Comparison of ENCODE assay signal across 9 cellular contexts in genomic region chr3:50268703-50269451, GRCh38. TPM values are rescaled to one million over a fixed set of nuclear protein-coding genes. Genes with fewer than 3 reads are reported as not detected.
A peak's percentile ranks its signal among the peaks of the same experiment; 100 is the strongest.
DNase-seq lines count a peak whose midpoint lies in the region; ATAC-seq and TF ChIP-seq lines count a peak whose summit lies in the region.
"Had no signal": no experiment of that assay in that cellular context is flagged by ENCODE, and none has a peak within 500 bp of the region (broad histone marks: within the 10 kb centered on the region; RNA-seq: fewer than 3 reads in every experiment).

SEMA3B (plus strand) TSS chr3:50269147; CDS start chr3:50269241, 94 bp downstream.

- no peak for TF ChIP-seq POLR2A in heart left ventricle (IDR thresholded peaks at IDR 0.05)

- peak within 1 kb of the TSS; percentile 90 for H3K27ac Mint-ChIP-seq in Calu3 (ENCODE audit: unreplicated experiment)
- H3K27ac Mint-ChIP-seq in naive thymus-derived CD4-positive, alpha-beta T cell, result peak within 1 kb of the TSS in 1 of 9 donors; percentile 23

- H3K36me3 Mint-ChIP-seq in Calu3 (ENCODE audit: insufficient read depth, unreplicated experiment), result peaks cover 40% of the 10 kb centered on the region
- no peaks in the 10 kb centered on the region for H3K36me3 Mint-ChIP-seq in naive thymus-derived CD4-positive, alpha-beta T cell

- no peaks in the 10 kb centered on the region for H3K27me3 Mint-ChIP-seq in Calu3 (ENCODE audit: unreplicated experiment)
- peaks cover 4 to 38% (median 6%) of the 10 kb centered on the region in 5 donors for H3K27me3 Mint-ChIP-seq in naive thymus-derived CD4-positive, alpha-beta T cell

- intact Hi-C loops in Calu3 (cut with micrococcal nuclease; ENCODE audit: unreplicated experiment), result no loop called here
- intact Hi-C loops in heart left ventricle (cut with DNase I), result loop anchor here in 2 of 10 donors (2.0 to 5.0 kb wide), 2 partner anchors 38 to 147 kb away; no protein-coding TSS in a partner anchor
- intact Hi-C loops in naive thymus-derived CD4-positive, alpha-beta T cell (cut with micrococcal nuclease), result no loop called here

- H3K36me3 ChIP-seq in heart left ventricle (no peaks in the 10 kb centered on the region), rectal smooth muscle tissue (ENCODE audit: control insufficient read depth, insufficient read depth, low read length) (no peaks in the 10 kb centered on the region)
- H3K36me3 ChIP-seq in naive thymus-derived CD4-positive, alpha-beta T cell (ENCODE audit: control insufficient read depth in 2 of 3, insufficient read depth in 3 of 3, low read length in 3 of 3), result no peaks in the 10 kb centered on the region

- CTCF ChIA-PET in Calu3 (lab: Charles Lee), result interaction anchor here (0.6 to 2.2 kb wide), 10 partner anchors 9 to 77 kb away, joined by 3 to 8 read pairs (median 4); partner anchors contain the start of gene GNAI2
- CTCF ChIA-PET in naive thymus-derived CD4-positive, alpha-beta T cell (lab: Charles Lee), result no interaction called here

- no peaks in the 10 kb centered on the region for H3K9me3 Mint-ChIP-seq in Calu3 (ENCODE audit: low read depth, unreplicated experiment)
- no peaks in the 10 kb centered on the region for H3K9me3 Mint-ChIP-seq in naive thymus-derived CD4-positive, alpha-beta T cell
- H3K9me3 Mint-ChIP-seq: central memory CD8-positive, alpha-beta T cell had no signal

- peaks cover 0 to 18% (median 0%) of the 10 kb centered on the region in 9 donors for H3K27me3 ChIP-seq in heart left ventricle
- peaks cover 4% of the 10 kb centered on the region for H3K27me3 ChIP-seq in rectal smooth muscle tissue (ENCODE audit: control insufficient read depth, insufficient read depth, low read length)
- peaks cover 4% of the 10 kb centered on the region in 2 donors for H3K27me3 ChIP-seq in naive thymus-derived CD4-positive, alpha-beta T cell (ENCODE audit: control insufficient read depth in 2 of 2, insufficient read depth in 2 of 2, low read length in 2 of 2)

- H3K4me1 ChIP-seq in heart left ventricle (peaks cover 0 to 71% (median 55%) of the 10 kb centered on the region in 12 donors), rectal smooth muscle tissue (ENCODE audit: control insufficient read depth, insufficient read depth, low read length) (peaks cover 47% of the 10 kb centered on the region)
- H3K4me1 ChIP-seq in naive thymus-derived CD4-positive, alpha-beta T cell (ENCODE audit: control insufficient read depth in 2 of 2, insufficient read depth in 2 of 2, low read length in 2 of 2), result peaks cover 5 to 7% of the 10 kb centered on the region in 2 donors

- BruUV-seq in Calu3 (replicated peaks; lab: Mats Ljungman, UMichigan), result no TSS peak

- H3K4me3 Mint-ChIP-seq in Calu3 (ENCODE audit: low read depth, unreplicated experiment), result peak within 1 kb of the TSS; percentile 63
- no peak within 1 kb of the TSS for H3K4me3 Mint-ChIP-seq in naive thymus-derived CD4-positive, alpha-beta T cell
- H3K4me3 Mint-ChIP-seq: central memory CD8-positive, alpha-beta T cell had no signal

- 36 to 42% (median 39%) methylated on average over 6 to 21 of the region's 21 CpGs for WGBS in heart left ventricle, 4 donors

- H3K9me3 ChIP-seq in heart left ventricle, result no peaks in the 10 kb centered on the region
- H3K9me3 ChIP-seq in naive thymus-derived CD4-positive, alpha-beta T cell (ENCODE audit: control insufficient read depth in 2 of 3, low read length in 3 of 3), result no peaks in the 10 kb centered on the region

- H3K4me3 ChIP-seq in heart left ventricle (peak within 1 kb of the TSS in 11 of 12 donors; percentile 13 to 71 (median 59)), rectal smooth muscle tissue (ENCODE audit: low read length) (peak within 1 kb of the TSS; percentile 74)
- H3K4me3 ChIP-seq in naive thymus-derived CD4-positive, alpha-beta T cell (ENCODE audit: low read length), result no peak within 1 kb of the TSS

- H3K4me1 Mint-ChIP-seq in Calu3 (ENCODE audit: low read depth, unreplicated experiment), result peaks cover 72% of the 10 kb centered on the region
- H3K4me1 Mint-ChIP-seq in naive thymus-derived CD4-positive, alpha-beta T cell, result peaks cover 5 to 13% (median 9%) of the 10 kb centered on the region in 7 donors

- TF ChIP-seq CTCF in Calu3 (IDR thresholded peaks at IDR 0.05; ENCODE audit: unreplicated experiment) (no peak), heart left ventricle (IDR thresholded peaks at IDR 0.05) (no peak)

- DNase-seq in Calu3, result peak; percentile 89
- DNase-seq in T1000 (lab: John Stamatoyannopoulos, UW), result peak; percentile 91
- DNase-seq in heart left ventricle, result peak in 4 of 5 donors; percentile 64 to 79 (median 68)
- DNase-seq in SKM-1 (lab: John Stamatoyannopoulos, UW; ENCODE audit: unreplicated experiment), result no peak
- no peak for DNase-seq in naive thymus-derived CD4-positive, alpha-beta T cell
- DNase-seq in activated naive CD4-positive, alpha-beta T cell (lab: John Stamatoyannopoulos, UW), result no peak

- H3K27ac ChIP-seq in heart left ventricle, result peak within 1 kb of the TSS; percentile 6 to 100 (median 92)
- H3K27ac ChIP-seq in rectal smooth muscle tissue (ENCODE audit: low read depth, low read length), result peak within 1 kb of the TSS; percentile 97
- no peak within 1 kb of the TSS for H3K27ac ChIP-seq in naive thymus-derived CD4-positive, alpha-beta T cell (ENCODE audit: low read depth, low read length)

- H3K9ac ChIP-seq in rectal smooth muscle tissue (ENCODE audit: low read length), result peak within 1 kb of the TSS; percentile 58

- ATAC-seq in heart left ventricle, result peak; percentile 28 to 62 (median 34)
- no peak for ATAC-seq in naive thymus-derived CD4-positive, alpha-beta T cell
- ATAC-seq in HG03045 (IDR thresholded peaks at IDR 0.05; ENCODE audit: unreplicated experiment), result no peak

- POLR2A ChIA-PET in naive thymus-derived CD4-positive, alpha-beta T cell (lab: Charles Lee), result interaction anchor here (0.9 kb wide), 1 partner anchor 18 kb away, joined by 3 read pairs; no protein-coding TSS in a partner anchor

RNA-seq across cellular contexts. Expression of gene SEMA3B, which starts in this region (rescaled TPM):
- total RNA-seq in Calu3 (2022) (20.3 and 25.7 TPM in 2 replicates), heart left ventricle (10 to 100 TPM; 12.9 to 60.1 (median 17.8) TPM)
- 10 to 100 TPM; 21.1 to 37.5 TPM for polyA plus RNA-seq in heart left ventricle
- 1 to 10 TPM in 3 of 5 experiments, under 1 TPM in 2; 0.73 to 3.7 (median 1.4) TPM for total RNA-seq in naive thymus-derived CD4-positive, alpha-beta T cell
- not detected for polyA plus RNA-seq in naive thymus-derived CD4-positive, alpha-beta T cell

Comparison
In these comparisons a context has a peak if more than half of its experiments do, and no peak if none do; other contexts are left out.
1. RNA of gene SEMA3B (polyA plus RNA-seq): 21.1 to 37.5 TPM in heart left ventricle; not detected in naive thymus-derived CD4-positive, alpha-beta T cell; every median in the first group is over 10 times any median in the second.
2. DNase-seq: peak in Calu3 (single experiment), T1000 (single experiment) and heart left ventricle (4 of 5); none in SKM-1 (single experiment), naive thymus-derived CD4-positive, alpha-beta T cell (0 of 9) and activated naive CD4-positive, alpha-beta T cell (0 of 4).
3. ATAC-seq: peak in heart left ventricle (4 of 4); none in naive thymus-derived CD4-positive, alpha-beta T cell (single experiment) and HG03045 (single experiment).